8 cellular contexts compared by ENCODE assay signal in genomic region chr11:111976614-111977140, GRCh38. TPM values are rescaled to one million over a fixed set of nuclear protein-coding genes. Genes with fewer than 3 reads are reported as not detected.
DNase-seq lines count a peak whose midpoint lies in the region; ATAC-seq and TF ChIP-seq lines count a peak whose summit lies in the region.

No MANE protein-coding gene starts in this region.

- WGBS in aorta, 2 donors: 0 to 4% methylated on average over 23 of the region's 23 CpGs

- ATAC-seq in Right ventricle myocardium inferior (peak; percentile 22), aorta (ENCODE audit: low FRiP score) (peak; percentile 78), GM21786 (IDR thresholded peaks at IDR 0.05; ENCODE audit: unreplicated experiment) (no peak)

- H3K4me1 Mint-ChIP-seq in endothelial cell (ENCODE audit: unreplicated experiment): peaks cover 31% of the 10 kb centered on the region

- H3K36me3 Mint-ChIP-seq in endothelial cell (ENCODE audit: low read depth, unreplicated experiment): no peaks in the 10 kb centered on the region

- intact Hi-C loops in Right ventricle myocardium inferior (cut with DNase I): loop anchor here (2.0 to 5.0 kb wide), 2 partner anchors 42 to 374 kb away; partner anchors contain the start of gene SIK2
- intact Hi-C loops in cardiac septum (cut with DNase I): no loop called here
- intact Hi-C loops in aorta (cut with DNase I): loop anchor here (2.0 to 5.0 kb wide), 2 partner anchors 39 to 40 kb away; partner anchors contain the start of gene DIXDC1 (in 2 of the 2)

- H3K4me1 ChIP-seq in muscle layer of duodenum (ENCODE audit: control insufficient read depth in 1 of 2, insufficient read depth in 2 of 2, low read length in 2 of 2): peaks cover 17 to 42% of the 10 kb centered on the region in 2 donors
- peaks cover 0 to 4% of the 10 kb centered on the region in 2 donors for H3K4me1 ChIP-seq in aorta (ENCODE audit: control insufficient read depth in 1 of 2, insufficient read depth in 2 of 2, low read length in 2 of 2)

- peaks cover 3 to 9% of the 10 kb centered on the region in 2 donors for H3K36me3 ChIP-seq in muscle layer of duodenum (ENCODE audit: control insufficient read depth in 1 of 2, insufficient read depth in 2 of 2, low read length in 2 of 2)
- H3K36me3 ChIP-seq in aorta (ENCODE audit: control insufficient read depth in 1 of 2, insufficient read depth in 2 of 2, low read length in 1 of 2): no peaks in the 10 kb centered on the region

- no peak for TF ChIP-seq CTCF in endothelial cell (IDR thresholded peaks at IDR 0.05; ENCODE audit: unreplicated experiment)

- H3K27me3 Mint-ChIP-seq in endothelial cell (ENCODE audit: unreplicated experiment): peaks cover 12% of the 10 kb centered on the region

- peak overlapping the region in 1 of 2 donors; percentile 89 for H3K4me3 ChIP-seq in muscle layer of duodenum (ENCODE audit: low read depth in 1 of 2, low read length in 2 of 2)
- H3K4me3 ChIP-seq in aorta (ENCODE audit: low read length in 2 of 2): peak overlapping the region; percentile 43 to 68

- H3K27me3 ChIP-seq in muscle layer of duodenum (ENCODE audit: low read depth, low read length) (no peaks in the 10 kb centered on the region), aorta (ENCODE audit: control insufficient read depth in 1 of 2, insufficient read depth in 2 of 2, low read length in 1 of 2) (no peaks in the 10 kb centered on the region)

- no peaks in the 10 kb centered on the region for H3K9me3 Mint-ChIP-seq in endothelial cell (ENCODE audit: unreplicated experiment)

- H3K27ac ChIP-seq in muscle layer of duodenum (ENCODE audit: low read length): peak overlapping the region; percentile 71
- H3K27ac ChIP-seq in aorta (ENCODE audit: low read depth in 1 of 2, low read length in 2 of 2): peak overlapping the region; percentile 94 to 98

- H3K9me3 ChIP-seq in muscle layer of duodenum (ENCODE audit: control insufficient read depth in 1 of 2, low read length in 2 of 2) (no peaks in the 10 kb centered on the region), aorta (ENCODE audit: control insufficient read depth, low read length) (no peaks in the 10 kb centered on the region)

- no peak overlapping the region for H3K27ac Mint-ChIP-seq in endothelial cell (ENCODE audit: unreplicated experiment)

- peak overlapping the region; percentile 71 for H3K4me3 Mint-ChIP-seq in endothelial cell (ENCODE audit: unreplicated experiment)

- peak; percentile 67 for DNase-seq in Right ventricle myocardium inferior (ENCODE audit: missing footprints)
- DNase-seq in cardiac septum (ENCODE audit: low spot score): no peak
- no peak for DNase-seq in endothelial cell (ENCODE audit: low spot score)
- peak; percentile 59 to 84 for DNase-seq in aorta
- no peak for DNase-seq in NCI-H748 treated with DMSO at 0.1 percent for 48 hours (lab: John Stamatoyannopoulos, UW)
- no peak for DNase-seq in NCI-H128 (lab: John Stamatoyannopoulos, UW; ENCODE audit: unreplicated experiment)

RNA-seq across cellular contexts. Expression of gene DIXDC1, which starts 39.5 kb away (rescaled TPM):
- total RNA-seq in Right ventricle myocardium inferior (20.7 TPM), cardiac septum (29.0 TPM), endothelial cell (ENCODE audit: unreplicated experiment) (6.2 TPM), aorta (10 to 100 TPM; 54.4 to 61.8 TPM)
- polyA plus RNA-seq in aorta: 10 to 100 TPM; 29.8 to 33.0 TPM

RNA-seq across cellular contexts. Expression of gene DLAT, which starts 48.5 kb away (rescaled TPM):
- 157 TPM for total RNA-seq in Right ventricle myocardium inferior
- total RNA-seq in cardiac septum: 123 TPM
- 28.2 TPM for total RNA-seq in endothelial cell (ENCODE audit: unreplicated experiment)
- 10 to 100 TPM; 20.7 to 20.8 TPM for total RNA-seq in aorta
- 10 to 100 TPM; 11.9 to 12.8 TPM for polyA plus RNA-seq in aorta

RNA-seq across cellular contexts. Expression of gene C11orf52, which starts 58.0 kb away (rescaled TPM):
- total RNA-seq in Right ventricle myocardium inferior (1.9 TPM), cardiac septum (2.6 TPM), endothelial cell (ENCODE audit: unreplicated experiment) (2.8 TPM), aorta (1 to 10 TPM; 2.7 to 5.2 TPM)
- 1 to 10 TPM; 5.3 to 5.6 TPM for polyA plus RNA-seq in aorta

Comparison
In these comparisons a context has a peak if more than half of its experiments do, and no peak if none do; other contexts are left out.
1. DNase-seq: peak in Right ventricle myocardium inferior (single experiment) and aorta (2 of 2); none in cardiac septum (single experiment), endothelial cell (single experiment), NCI-H748 treated with DMSO at 0.1 percent for 48 hours (single experiment) and NCI-H128 (single experiment).